Comparison of ENCODE assay signal across 1 cellular context in the genomic region with DNA sequence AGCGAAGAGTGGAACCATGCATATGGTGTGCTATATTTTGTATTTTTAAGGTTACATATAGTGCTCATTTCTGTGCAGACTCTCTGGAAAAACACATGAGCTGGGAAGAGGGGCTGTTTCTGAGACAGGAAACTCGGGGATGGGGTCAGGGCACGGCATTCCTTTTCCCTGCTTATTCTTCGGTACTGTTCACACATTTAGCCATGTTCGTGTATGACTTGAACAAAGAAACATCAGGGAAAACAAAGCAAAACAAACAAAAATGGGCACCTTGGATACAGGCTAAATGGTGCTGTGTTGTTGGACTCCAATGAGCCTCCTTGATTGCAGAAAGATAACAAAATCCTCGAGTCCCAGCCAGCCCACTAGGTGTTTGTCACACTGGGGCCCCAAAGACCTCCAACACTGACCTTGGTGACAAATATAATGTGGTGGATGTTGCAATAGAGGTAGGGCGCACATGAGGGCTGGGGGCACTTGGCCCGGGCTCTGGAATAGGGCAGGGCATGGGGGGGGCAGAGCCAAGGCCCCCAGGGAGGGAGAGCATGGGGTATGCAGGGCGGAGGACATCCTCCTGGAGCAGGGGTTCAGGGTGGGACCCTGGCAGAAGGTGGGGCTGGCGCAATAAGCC.
TF ChIP-seq lines count a peak whose summit lies in the region.

No MANE protein-coding gene starts in this region.

TF ChIP-seq in HepG2, 621 proteins besides CTCF, POLR2A, EP300 and RAD21 (continued from another document and continues in another):
- TF ChIP-seq REST (IDR thresholded peaks at IDR 0.05; ENCODE audit: borderline replicate concordance in 1 of 2, low read depth in 1 of 2, low read length in 2 of 2) (no peak), NR2F1 (CRISPR knock-in tag; IDR thresholded peaks at IDR 0.05) (peak; percentile 63 to 65; a peak in 3 of 4 replicates), REPIN1 (CRISPR knock-in tag; IDR thresholded peaks at IDR 0.05; ENCODE audit: borderline replicate concordance, low read depth) (peak; percentile 35; the same call in 1 of the 2 replicates), KDM5B (CRISPR knock-in tag; IDR thresholded peaks at IDR 0.05; ENCODE audit: borderline replicate concordance) (no peak; the same call in 1 of the 2 replicates), IKZF1 (IDR thresholded peaks at IDR 0.05) (no peak), ZNF143 (CRISPR knock-in tag; IDR thresholded peaks at IDR 0.05) (no peak), HDAC1 (CRISPR knock-in tag; IDR thresholded peaks at IDR 0.05) (peak; percentile 77), TAF1 (CRISPR knock-in tag; IDR thresholded peaks at IDR 0.05) (no peak), HMGA1 (CRISPR knock-in tag; conservative IDR thresholded peaks at IDR 0.05) (no peak), ZNF790 (CRISPR knock-in tag; IDR thresholded peaks at IDR 0.05; ENCODE audit: borderline replicate concordance) (no peak), MED13 (CRISPR knock-in tag; IDR thresholded peaks at IDR 0.05) (no peak), RFX5 (IDR thresholded peaks at IDR 0.05; ENCODE audit: low read depth, low read length) (no peak), MYC (CRISPR knock-in tag; IDR thresholded peaks at IDR 0.05; ENCODE audit: borderline replicate concordance) (peak; percentile 22; the same call in 1 of the 2 replicates), DPF2 (CRISPR knock-in tag; IDR thresholded peaks at IDR 0.05; ENCODE audit: borderline replicate concordance, low read depth) (peak; percentile 44; the same call in 1 of the 2 replicates), NFRKB (IDR thresholded peaks at IDR 0.05) (no peak), NKX3-1 (CRISPR knock-in tag; IDR thresholded peaks at IDR 0.05) (no peak), ZNF367 (CRISPR knock-in tag; IDR thresholded peaks at IDR 0.05; ENCODE audit: borderline replicate concordance) (no peak), MED8 (CRISPR knock-in tag; IDR thresholded peaks at IDR 0.05; ENCODE audit: insufficient replicate concordance) (no peak), ZNF337 (CRISPR knock-in tag; IDR thresholded peaks at IDR 0.05; ENCODE audit: borderline replicate concordance, low read depth) (no peak), NFE2L1 (CRISPR knock-in tag; IDR thresholded peaks at IDR 0.05; ENCODE audit: borderline replicate concordance) (no peak), PRPF4 (IDR thresholded peaks at IDR 0.05; ENCODE audit: low read depth, low read length, poor library complexity, severe bottlenecking) (no peak)
- TF ChIP-seq, protein P1, sequence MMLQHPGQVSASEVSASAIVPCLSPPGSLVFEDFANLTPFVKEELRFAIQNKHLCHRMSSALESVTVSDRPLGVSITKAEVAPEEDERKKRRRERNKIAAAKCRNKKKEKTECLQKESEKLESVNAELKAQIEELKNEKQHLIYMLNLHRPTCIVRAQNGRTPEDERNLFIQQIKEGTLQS (CRISPR knock-in tag; IDR thresholded peaks at IDR 0.05) = no peak
- TF ChIP-seq, protein P2, sequence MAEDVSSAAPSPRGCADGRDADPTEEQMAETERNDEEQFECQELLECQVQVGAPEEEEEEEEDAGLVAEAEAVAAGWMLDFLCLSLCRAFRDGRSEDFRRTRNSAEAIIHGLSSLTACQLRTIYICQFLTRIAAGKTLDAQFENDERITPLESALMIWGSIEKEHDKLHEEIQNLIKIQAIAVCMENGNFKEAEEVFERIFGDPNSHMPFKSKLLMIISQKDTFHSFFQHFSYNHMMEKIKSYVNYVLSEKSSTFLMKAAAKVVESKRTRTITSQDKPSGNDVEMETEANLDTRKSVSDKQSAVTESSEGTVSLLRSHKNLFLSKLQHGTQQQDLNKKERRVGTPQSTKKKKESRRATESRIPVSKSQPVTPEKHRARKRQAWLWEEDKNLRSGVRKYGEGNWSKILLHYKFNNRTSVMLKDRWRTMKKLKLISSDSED (CRISPR knock-in tag; IDR thresholded peaks at IDR 0.05) = no peak
- TF ChIP-seq, protein P3, sequence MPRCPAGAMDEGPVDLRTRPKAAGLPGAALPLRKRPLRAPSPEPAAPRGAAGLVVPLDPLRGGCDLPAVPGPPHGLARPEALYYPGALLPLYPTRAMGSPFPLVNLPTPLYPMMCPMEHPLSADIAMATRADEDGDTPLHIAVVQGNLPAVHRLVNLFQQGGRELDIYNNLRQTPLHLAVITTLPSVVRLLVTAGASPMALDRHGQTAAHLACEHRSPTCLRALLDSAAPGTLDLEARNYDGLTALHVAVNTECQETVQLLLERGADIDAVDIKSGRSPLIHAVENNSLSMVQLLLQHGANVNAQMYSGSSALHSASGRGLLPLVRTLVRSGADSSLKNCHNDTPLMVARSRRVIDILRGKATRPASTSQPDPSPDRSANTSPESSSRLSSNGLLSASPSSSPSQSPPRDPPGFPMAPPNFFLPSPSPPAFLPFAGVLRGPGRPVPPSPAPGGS (CRISPR knock-in tag; IDR thresholded peaks at IDR 0.05) = no peak
- TF ChIP-seq, protein P4, sequence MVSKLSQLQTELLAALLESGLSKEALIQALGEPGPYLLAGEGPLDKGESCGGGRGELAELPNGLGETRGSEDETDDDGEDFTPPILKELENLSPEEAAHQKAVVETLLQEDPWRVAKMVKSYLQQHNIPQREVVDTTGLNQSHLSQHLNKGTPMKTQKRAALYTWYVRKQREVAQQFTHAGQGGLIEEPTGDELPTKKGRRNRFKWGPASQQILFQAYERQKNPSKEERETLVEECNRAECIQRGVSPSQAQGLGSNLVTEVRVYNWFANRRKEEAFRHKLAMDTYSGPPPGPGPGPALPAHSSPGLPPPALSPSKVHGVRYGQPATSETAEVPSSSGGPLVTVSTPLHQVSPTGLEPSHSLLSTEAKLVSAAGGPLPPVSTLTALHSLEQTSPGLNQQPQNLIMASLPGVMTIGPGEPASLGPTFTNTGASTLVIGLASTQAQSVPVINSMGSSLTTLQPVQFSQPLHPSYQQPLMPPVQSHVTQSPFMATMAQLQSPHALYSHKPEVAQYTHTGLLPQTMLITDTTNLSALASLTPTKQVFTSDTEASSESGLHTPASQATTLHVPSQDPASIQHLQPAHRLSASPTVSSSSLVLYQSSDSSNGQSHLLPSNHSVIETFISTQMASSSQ (IDR thresholded peaks at IDR 0.05; ENCODE audit: low read depth) = no peak
- TF ChIP-seq, protein P4 (CRISPR knock-in tag; IDR thresholded peaks at IDR 0.05; ENCODE audit: borderline replicate concordance) = 0 out of 2 replicates have a peak, but pooled peaks have one; percentile 47
- TF ChIP-seq, protein P5, sequence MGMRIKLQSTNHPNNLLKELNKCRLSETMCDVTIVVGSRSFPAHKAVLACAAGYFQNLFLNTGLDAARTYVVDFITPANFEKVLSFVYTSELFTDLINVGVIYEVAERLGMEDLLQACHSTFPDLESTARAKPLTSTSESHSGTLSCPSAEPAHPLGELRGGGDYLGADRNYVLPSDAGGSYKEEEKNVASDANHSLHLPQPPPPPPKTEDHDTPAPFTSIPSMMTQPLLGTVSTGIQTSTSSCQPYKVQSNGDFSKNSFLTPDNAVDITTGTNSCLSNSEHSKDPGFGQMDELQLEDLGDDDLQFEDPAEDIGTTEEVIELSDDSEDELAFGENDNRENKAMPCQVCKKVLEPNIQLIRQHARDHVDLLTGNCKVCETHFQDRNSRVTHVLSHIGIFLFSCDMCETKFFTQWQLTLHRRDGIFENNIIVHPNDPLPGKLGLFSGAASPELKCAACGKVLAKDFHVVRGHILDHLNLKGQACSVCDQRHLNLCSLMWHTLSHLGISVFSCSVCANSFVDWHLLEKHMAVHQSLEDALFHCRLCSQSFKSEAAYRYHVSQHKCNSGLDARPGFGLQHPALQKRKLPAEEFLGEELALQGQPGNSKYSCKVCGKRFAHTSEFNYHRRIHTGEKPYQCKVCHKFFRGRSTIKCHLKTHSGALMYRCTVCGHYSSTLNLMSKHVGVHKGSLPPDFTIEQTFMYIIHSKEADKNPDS (CRISPR knock-in tag; IDR thresholded peaks at IDR 0.05) = no peak
- TF ChIP-seq, protein P6, sequence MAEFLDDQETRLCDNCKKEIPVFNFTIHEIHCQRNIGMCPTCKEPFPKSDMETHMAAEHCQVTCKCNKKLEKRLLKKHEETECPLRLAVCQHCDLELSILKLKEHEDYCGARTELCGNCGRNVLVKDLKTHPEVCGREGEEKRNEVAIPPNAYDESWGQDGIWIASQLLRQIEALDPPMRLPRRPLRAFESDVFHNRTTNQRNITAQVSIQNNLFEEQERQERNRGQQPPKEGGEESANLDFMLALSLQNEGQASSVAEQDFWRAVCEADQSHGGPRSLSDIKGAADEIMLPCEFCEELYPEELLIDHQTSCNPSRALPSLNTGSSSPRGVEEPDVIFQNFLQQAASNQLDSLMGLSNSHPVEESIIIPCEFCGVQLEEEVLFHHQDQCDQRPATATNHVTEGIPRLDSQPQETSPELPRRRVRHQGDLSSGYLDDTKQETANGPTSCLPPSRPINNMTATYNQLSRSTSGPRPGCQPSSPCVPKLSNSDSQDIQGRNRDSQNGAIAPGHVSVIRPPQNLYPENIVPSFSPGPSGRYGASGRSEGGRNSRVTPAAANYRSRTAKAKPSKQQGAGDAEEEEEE (CRISPR knock-in tag; IDR thresholded peaks at IDR 0.05; ENCODE audit: borderline replicate concordance) = no peak
- TF ChIP-seq, protein P7, sequence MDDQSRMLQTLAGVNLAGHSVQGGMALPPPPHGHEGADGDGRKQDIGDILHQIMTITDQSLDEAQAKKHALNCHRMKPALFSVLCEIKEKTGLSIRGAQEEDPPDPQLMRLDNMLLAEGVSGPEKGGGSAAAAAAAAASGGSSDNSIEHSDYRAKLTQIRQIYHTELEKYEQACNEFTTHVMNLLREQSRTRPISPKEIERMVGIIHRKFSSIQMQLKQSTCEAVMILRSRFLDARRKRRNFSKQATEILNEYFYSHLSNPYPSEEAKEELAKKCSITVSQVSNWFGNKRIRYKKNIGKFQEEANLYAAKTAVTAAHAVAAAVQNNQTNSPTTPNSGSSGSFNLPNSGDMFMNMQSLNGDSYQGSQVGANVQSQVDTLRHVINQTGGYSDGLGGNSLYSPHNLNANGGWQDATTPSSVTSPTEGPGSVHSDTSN (CRISPR knock-in tag; IDR thresholded peaks at IDR 0.05; ENCODE audit: borderline replicate concordance) = no peak
- TF ChIP-seq, protein P8, sequence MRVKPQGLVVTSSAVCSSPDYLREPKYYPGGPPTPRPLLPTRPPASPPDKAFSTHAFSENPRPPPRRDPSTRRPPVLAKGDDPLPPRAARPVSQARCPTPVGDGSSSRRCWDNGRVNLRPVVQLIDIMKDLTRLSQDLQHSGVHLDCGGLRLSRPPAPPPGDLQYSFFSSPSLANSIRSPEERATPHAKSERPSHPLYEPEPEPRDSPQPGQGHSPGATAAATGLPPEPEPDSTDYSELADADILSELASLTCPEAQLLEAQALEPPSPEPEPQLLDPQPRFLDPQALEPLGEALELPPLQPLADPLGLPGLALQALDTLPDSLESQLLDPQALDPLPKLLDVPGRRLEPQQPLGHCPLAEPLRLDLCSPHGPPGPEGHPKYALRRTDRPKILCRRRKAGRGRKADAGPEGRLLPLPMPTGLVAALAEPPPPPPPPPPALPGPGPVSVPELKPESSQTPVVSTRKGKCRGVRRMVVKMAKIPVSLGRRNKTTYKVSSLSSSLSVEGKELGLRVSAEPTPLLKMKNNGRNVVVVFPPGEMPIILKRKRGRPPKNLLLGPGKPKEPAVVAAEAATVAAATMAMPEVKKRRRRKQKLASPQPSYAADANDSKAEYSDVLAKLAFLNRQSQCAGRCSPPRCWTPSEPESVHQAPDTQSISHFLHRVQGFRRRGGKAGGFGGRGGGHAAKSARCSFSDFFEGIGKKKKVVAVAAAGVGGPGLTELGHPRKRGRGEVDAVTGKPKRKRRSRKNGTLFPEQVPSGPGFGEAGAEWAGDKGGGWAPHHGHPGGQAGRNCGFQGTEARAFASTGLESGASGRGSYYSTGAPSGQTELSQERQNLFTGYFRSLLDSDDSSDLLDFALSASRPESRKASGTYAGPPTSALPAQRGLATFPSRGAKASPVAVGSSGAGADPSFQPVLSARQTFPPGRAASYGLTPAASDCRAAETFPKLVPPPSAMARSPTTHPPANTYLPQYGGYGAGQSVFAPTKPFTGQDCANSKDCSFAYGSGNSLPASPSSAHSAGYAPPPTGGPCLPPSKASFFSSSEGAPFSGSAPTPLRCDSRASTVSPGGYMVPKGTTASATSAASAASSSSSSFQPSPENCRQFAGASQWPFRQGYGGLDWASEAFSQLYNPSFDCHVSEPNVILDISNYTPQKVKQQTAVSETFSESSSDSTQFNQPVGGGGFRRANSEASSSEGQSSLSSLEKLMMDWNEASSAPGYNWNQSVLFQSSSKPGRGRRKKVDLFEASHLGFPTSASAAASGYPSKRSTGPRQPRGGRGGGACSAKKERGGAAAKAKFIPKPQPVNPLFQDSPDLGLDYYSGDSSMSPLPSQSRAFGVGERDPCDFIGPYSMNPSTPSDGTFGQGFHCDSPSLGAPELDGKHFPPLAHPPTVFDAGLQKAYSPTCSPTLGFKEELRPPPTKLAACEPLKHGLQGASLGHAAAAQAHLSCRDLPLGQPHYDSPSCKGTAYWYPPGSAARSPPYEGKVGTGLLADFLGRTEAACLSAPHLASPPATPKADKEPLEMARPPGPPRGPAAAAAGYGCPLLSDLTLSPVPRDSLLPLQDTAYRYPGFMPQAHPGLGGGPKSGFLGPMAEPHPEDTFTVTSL (CRISPR knock-in tag; IDR thresholded peaks at IDR 0.05; ENCODE audit: borderline replicate concordance) = peak; percentile 53; the same call in 1 of the 2 replicates
